ENCODE assay signal across 23 cellular contexts in genomic region chr15:91077029-91077428, GRCh38.
"Had no signal": no experiment of that assay in that cellular context is flagged by ENCODE, and none has a peak within 500 bp of the region (broad histone marks: within the 10 kb centered on the region; RNA-seq: fewer than 3 reads in every experiment).

No MANE protein-coding gene starts in this region.

- H3K9me3 ChIP-seq: SK-N-SH had no signal

- H3K4me3 ChIP-seq: K562 had no signal

- ATAC-seq: K562 had no signal

- DNase-seq: Kasumi-1, MV-4-11, NCI-H1048, NCI-H1105, NCI-H1417, NCI-H146, NCI-H1694 treated with DMSO at 0.1 percent for 48 hours, NCI-H1930, NCI-H2081, NCI-H2107, NCI-H226, NCI-H446, NCI-H510A, NCI-H524 treated with DMSO at 0.1 percent for 48 hours, NCI-H69, NCI-H774, Right ventricle myocardium superior, RPMI8226, SK-N-SH, SW 1271 had no signal

- FAIRE-seq: HTR-8/SVneo, K562, RCC 7860 had no signal
